Comparison of ENCODE assay signal across 19 cellular contexts in genomic region chr6:136812174-136812573, GRCh38. TPM values are rescaled to one million over a fixed set of nuclear protein-coding genes. Genes with fewer than 3 reads are reported as not detected.
DNase-seq lines count a peak whose midpoint lies in the region; ATAC-seq, FAIRE-seq and TF ChIP-seq lines count a peak whose summit lies in the region.
"Had no signal": no experiment of that assay in that cellular context is flagged by ENCODE, and none has a peak within 500 bp of the region (broad histone marks: within the 10 kb centered on the region; RNA-seq: fewer than 3 reads in every experiment).

No MANE protein-coding gene starts in this region.

- 63 to 76% methylated on average over 2 of the region's 2 CpGs for WGBS in pancreas, 2 donors

- peaks cover 0 to 9% (median 0%) of the 10 kb centered on the region in 3 donors for H3K4me1 ChIP-seq in pancreas
- H3K4me1 ChIP-seq: BE2C, SJCRH30 had no signal

- no peaks in the 10 kb centered on the region for H3K9me3 ChIP-seq in pancreas
- H3K9me3 ChIP-seq: BE2C, SJCRH30 had no signal

- H3K27ac ChIP-seq in pancreas, result no peak overlapping the region
- H3K27ac ChIP-seq: RWPE1, SJCRH30 had no signal

- no peak for TF ChIP-seq POLR2A in H54 (IDR thresholded peaks at IDR 0.05; ENCODE audit: low read depth, low read length)

- DNase-seq in H54 (ENCODE audit: insufficient read length, low spot score) (no peak), NCI-H226 (peak; percentile 70), bronchial epithelial cell (ENCODE audit: low read depth) (no peak), pancreas (no peak), posterior vena cava (ENCODE audit: low spot score) (no peak)
- DNase-seq: BE2C; Calu3; CD4-positive, alpha-beta T cell; DMS53; Kasumi-1; NCI-H1105 treated with DMSO at 0.1 percent for 48 hours; NCI-H187; NCI-H69; OCI-M1; SJCRH30 had no signal

- H3K4me3 ChIP-seq in bronchial epithelial cell (ENCODE audit: low read depth, low read length) (no peak overlapping the region), pancreas (no peak overlapping the region)
- H3K4me3 ChIP-seq: SJCRH30 had no signal

- intact Hi-C loops in pancreas (cut with DNase I), result no loop called here
- intact Hi-C loops in posterior vena cava (cut with DNase I), result no loop called here

- H3K36me3 ChIP-seq in bronchial epithelial cell (ENCODE audit: control insufficient read depth, insufficient read depth, low read length) (no peaks in the 10 kb centered on the region), pancreas (no peaks in the 10 kb centered on the region)
- H3K36me3 ChIP-seq: BE2C, SJCRH30 had no signal

- FAIRE-seq in H54 (lab: Jason Lieb, UNC) (peak; percentile 48), bronchial epithelial cell (lab: Jason Lieb, UNC) (peak; percentile 55), pancreas (lab: Jason Lieb, UNC) (no peak)

- no peaks in the 10 kb centered on the region for H3K27me3 ChIP-seq in bronchial epithelial cell (ENCODE audit: control insufficient read depth, insufficient read depth, low read length)
- no peaks in the 10 kb centered on the region for H3K27me3 ChIP-seq in pancreas
- H3K27me3 ChIP-seq: BE2C, SJCRH30 had no signal

- ATAC-seq in pancreas, result peak; percentile 35 to 73 (median 58)
- no peak for ATAC-seq in GM21737 (IDR thresholded peaks at IDR 0.05; ENCODE audit: unreplicated experiment)
- ATAC-seq in HG02885 (IDR thresholded peaks at IDR 0.05; ENCODE audit: poor library complexity, unreplicated experiment), result no peak
- ATAC-seq in GM18907 (IDR thresholded peaks at IDR 0.05; ENCODE audit: unreplicated experiment), result no peak

- TF ChIP-seq CTCF in bronchial epithelial cell (IDR thresholded peaks at IDR 0.05; ENCODE audit: insufficient read depth, low read length, severe bottlenecking) (no peak), pancreas (IDR thresholded peaks at IDR 0.05) (no peak)

RNA-seq across cellular contexts. Expression of gene PEX7, which starts 10.2 kb away (rescaled TPM):
- total RNA-seq in bronchial epithelial cell (19.3 and 20.0 TPM in 2 replicates), pancreas (1 to 10 TPM; 5.6 to 9.3 (median 7.4) TPM), posterior vena cava (1 to 10 TPM; 4.4 to 4.7 TPM)
- 1 to 10 TPM; 3.9 to 7.4 TPM for polyA plus RNA-seq in pancreas

RNA-seq across cellular contexts. Expression of gene MAP3K5, which starts 19.9 kb away (rescaled TPM):
- total RNA-seq in bronchial epithelial cell (8.2 and 11.1 TPM in 2 replicates), pancreas (10 to 100 TPM; 15.7 to 28.6 (median 20.0) TPM), posterior vena cava (10 to 100 TPM; 15.0 to 16.4 TPM)
- 1 to 10 TPM; 6.7 to 7.0 TPM for polyA plus RNA-seq in pancreas

Comparison
In these comparisons a context has a peak if more than half of its experiments do, and no peak if none do; other contexts are left out.
1. ATAC-seq: peak in pancreas (4 of 4); none in GM21737 (single experiment), HG02885 (single experiment) and GM18907 (single experiment).